In genomic region chr5:148055160-148055559, GRCh38 we compare ENCODE assay signal across 7 cellular contexts. TPM values are rescaled to one million over a fixed set of nuclear protein-coding genes. Genes with fewer than 3 reads are reported as not detected.
"Had no signal": no experiment of that assay in that cellular context is flagged by ENCODE, and none has a peak within 500 bp of the region (broad histone marks: within the 10 kb centered on the region; RNA-seq: fewer than 3 reads in every experiment).

No MANE protein-coding gene starts in this region.

RNA-seq across cellular contexts. Expression of gene SPINK5, which starts 8.6 kb away (rescaled TPM):
- total RNA-seq: left lobe of liver; lung microvascular endothelial cell; mononuclear cell; myocyte; naive thymus-derived CD4-positive, alpha-beta T cell; naive thymus-derived CD8-positive, alpha-beta T cell had no signal
- polyA plus RNA-seq: immature natural killer cell; naive thymus-derived CD4-positive, alpha-beta T cell; naive thymus-derived CD8-positive, alpha-beta T cell had no signal
